Comparison of ENCODE assay signal across 11 cellular contexts in the genomic region with DNA sequence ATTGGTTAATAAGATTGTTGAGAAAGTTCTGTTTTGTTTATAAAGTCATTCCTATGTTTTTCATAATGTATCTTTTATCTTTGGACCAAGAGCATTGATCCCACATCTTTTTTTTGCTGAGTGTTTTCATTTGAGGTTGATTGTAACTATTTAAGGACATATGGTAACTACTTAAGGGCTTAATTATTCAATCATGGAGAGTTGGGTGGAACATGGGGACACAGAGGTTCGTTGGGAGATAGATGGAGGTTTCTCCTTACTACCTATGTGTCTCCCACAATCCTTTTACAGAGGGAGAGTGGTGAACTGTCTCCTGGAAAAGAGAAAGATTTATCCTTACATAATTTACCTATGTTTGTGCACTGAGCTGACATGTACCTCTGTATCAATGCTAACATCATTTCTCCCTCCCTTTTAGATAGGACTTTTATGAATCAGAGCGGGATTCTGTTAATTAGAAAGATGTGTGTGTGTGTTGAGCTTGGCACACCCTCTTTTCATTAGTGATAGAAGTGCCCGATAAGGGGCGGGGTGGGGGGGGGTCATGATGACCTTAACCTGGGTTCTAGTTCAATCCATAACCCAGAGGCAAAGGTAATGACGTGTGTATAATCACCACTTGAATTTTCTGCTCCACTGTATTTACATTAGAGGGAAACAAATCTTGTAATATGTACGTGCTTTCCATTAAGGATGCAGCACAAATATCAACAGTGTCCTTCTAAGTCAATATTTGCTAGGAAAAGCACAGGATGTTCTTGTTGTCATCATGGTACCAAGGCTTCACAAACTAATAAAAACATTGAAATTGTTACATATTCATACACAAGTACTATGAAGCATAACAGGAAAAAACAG.
A peak's percentile ranks its signal among the peaks of the same experiment; 100 is the strongest.
DNase-seq lines count a peak whose midpoint lies in the region; ATAC-seq and TF ChIP-seq lines count a peak whose summit lies in the region.
"Had no signal": no experiment of that assay in that cellular context is flagged by ENCODE, and none has a peak within 500 bp of the region (broad histone marks: within the 10 kb centered on the region; RNA-seq: fewer than 3 reads in every experiment).

No MANE protein-coding gene starts in this region.

- H3K27ac ChIP-seq in hepatocyte (peak overlapping the region; percentile 79), suprapubic skin (peak overlapping the region; percentile 63)

- no peak overlapping the region for H2AFZ ChIP-seq in hepatocyte

- H3K9me3 ChIP-seq in hepatocyte (ENCODE audit: low read depth) (no peaks in the 10 kb centered on the region), suprapubic skin (no peaks in the 10 kb centered on the region)

- TF ChIP-seq EP300 in suprapubic skin (IDR thresholded peaks at IDR 0.05) = no peak

- H3K4me1 Mint-ChIP-seq in HFFc6 (ENCODE audit: low read depth) (peaks cover 55% of the 10 kb centered on the region), WTC11 (peaks cover 28% of the 10 kb centered on the region)
- H3K4me1 Mint-ChIP-seq: T-helper 17 cell had no signal

- H3K27me3 ChIP-seq in hepatocyte (no peaks in the 10 kb centered on the region), suprapubic skin (no peaks in the 10 kb centered on the region)

- peaks cover 2% of the 10 kb centered on the region; the same call in 1 of the 2 replicates for H3K27me3 Mint-ChIP-seq in HFFc6 (ENCODE audit: insufficient read depth)
- H3K27me3 Mint-ChIP-seq in WTC11 (ENCODE audit: low read depth) = no peaks in the 10 kb centered on the region
- H3K27me3 Mint-ChIP-seq: T-helper 17 cell had no signal

- TF ChIP-seq CTCF in HFFc6 (IDR thresholded peaks at IDR 0.05) = no peak
- TF ChIP-seq CTCF in WTC11 (IDR thresholded peaks at IDR 0.05) = no peak
- TF ChIP-seq CTCF in hepatocyte (IDR thresholded peaks at IDR 0.05; ENCODE audit: poor library complexity) = no peak
- no peak for TF ChIP-seq CTCF in suprapubic skin (IDR thresholded peaks at IDR 0.05)

- peak overlapping the region; percentile 45 for H3K4me2 ChIP-seq in hepatocyte

- no peaks in the 10 kb centered on the region for H4K20me1 ChIP-seq in hepatocyte (ENCODE audit: insufficient read depth, poor library complexity, severe bottlenecking)

- POLR2A ChIA-PET in WTC11 (lab: Charles Lee) = interaction anchor here (0.6 kb wide), 1 partner anchor 477 kb away, joined by 3 read pairs; no protein-coding TSS in a partner anchor

- no peak for TF ChIP-seq POLR2A in suprapubic skin (IDR thresholded peaks at IDR 0.05)
- TF ChIP-seq POLR2A in erythroblast (IDR thresholded peaks at IDR 0.05; ENCODE audit: low read length) = no peak

- H3K27ac Mint-ChIP-seq in HFFc6 = peak overlapping the region; percentile 89
- peak overlapping the region; percentile 88 for H3K27ac Mint-ChIP-seq in WTC11
- H3K27ac Mint-ChIP-seq: T-helper 17 cell had no signal

- ATAC-seq in WTC11 = no peak
- ATAC-seq in HG03378 (IDR thresholded peaks at IDR 0.05; ENCODE audit: unreplicated experiment) = no peak
- ATAC-seq: T-helper 17 cell had no signal

- no peaks in the 10 kb centered on the region for H3K9me2 ChIP-seq in hepatocyte (replicated peaks; ENCODE audit: insufficient read depth)

- peak overlapping the region; percentile 83 for H3K4me3 Mint-ChIP-seq in HFFc6
- 0 out of 2 replicates have a peak overlapping the region, but pooled peaks have one; percentile 11 for H3K4me3 Mint-ChIP-seq in WTC11
- H3K4me3 Mint-ChIP-seq: T-helper 17 cell had no signal

- 61% methylated on average over 6 of the region's 6 CpGs for WGBS in hepatocyte (ENCODE audit: low lambda C conversion rate, missing lambda C conversion rate)
- 52% methylated on average over 6 of the region's 6 CpGs for WGBS in suprapubic skin

- H3K4me1 ChIP-seq in hepatocyte (ENCODE audit: insufficient read depth) (peaks cover 40% of the 10 kb centered on the region), suprapubic skin (peaks cover 50% of the 10 kb centered on the region)

- CTCF ChIA-PET in WTC11 (lab: Charles Lee) = interaction anchor here (1.0 to 2.0 kb wide), 2 partner anchors 10 to 121 kb away, joined by 4 read pairs; no protein-coding TSS in a partner anchor

- no peaks in the 10 kb centered on the region for H3K9me3 Mint-ChIP-seq in HFFc6
- H3K9me3 Mint-ChIP-seq in WTC11 = peaks cover 4% of the 10 kb centered on the region; the same call in 1 of the 2 replicates

- H3K36me3 ChIP-seq in hepatocyte (replicated peaks; ENCODE audit: insufficient read depth, low read depth) = no peaks in the 10 kb centered on the region
- H3K36me3 ChIP-seq in suprapubic skin = no peaks in the 10 kb centered on the region

- peaks cover 2% of the 10 kb centered on the region for H3K79me2 ChIP-seq in hepatocyte

- DNase-seq in HFFc6 (no peak), WTC11 (ENCODE audit: low spot score) (no peak), hepatocyte (ENCODE audit: low spot score) (no peak), suprapubic skin (ENCODE audit: low spot score in 2 of 2) (no peak), HuH-7.5 (ENCODE audit: low spot score) (no peak), erythroblast (lab: John Stamatoyannopoulos, UW) (no peak)
- DNase-seq in activated CD4-positive, alpha-beta T cell treated with anti-CD3 and anti-CD28 coated beads, Interleukin-2, amount 50 U/mL, for 48 hours = no peak
- DNase-seq: DMS79, NCI-H446, T-helper 17 cell had no signal

- H3K4me3 ChIP-seq in hepatocyte = no peak overlapping the region
- no peak overlapping the region for H3K4me3 ChIP-seq in suprapubic skin

- H3K36me3 Mint-ChIP-seq in HFFc6 (ENCODE audit: low read depth) (peaks cover 33% of the 10 kb centered on the region), WTC11 (no peaks in the 10 kb centered on the region)

TF ChIP-seq in WTC11, 78 proteins besides CTCF, POLR2A, EP300 and RAD21:
- peak; percentile 84 for TF ChIP-seq GABPB1 (CRISPR knock-in tag; IDR thresholded peaks at IDR 0.05)
- TF ChIP-seq, protein P1, sequence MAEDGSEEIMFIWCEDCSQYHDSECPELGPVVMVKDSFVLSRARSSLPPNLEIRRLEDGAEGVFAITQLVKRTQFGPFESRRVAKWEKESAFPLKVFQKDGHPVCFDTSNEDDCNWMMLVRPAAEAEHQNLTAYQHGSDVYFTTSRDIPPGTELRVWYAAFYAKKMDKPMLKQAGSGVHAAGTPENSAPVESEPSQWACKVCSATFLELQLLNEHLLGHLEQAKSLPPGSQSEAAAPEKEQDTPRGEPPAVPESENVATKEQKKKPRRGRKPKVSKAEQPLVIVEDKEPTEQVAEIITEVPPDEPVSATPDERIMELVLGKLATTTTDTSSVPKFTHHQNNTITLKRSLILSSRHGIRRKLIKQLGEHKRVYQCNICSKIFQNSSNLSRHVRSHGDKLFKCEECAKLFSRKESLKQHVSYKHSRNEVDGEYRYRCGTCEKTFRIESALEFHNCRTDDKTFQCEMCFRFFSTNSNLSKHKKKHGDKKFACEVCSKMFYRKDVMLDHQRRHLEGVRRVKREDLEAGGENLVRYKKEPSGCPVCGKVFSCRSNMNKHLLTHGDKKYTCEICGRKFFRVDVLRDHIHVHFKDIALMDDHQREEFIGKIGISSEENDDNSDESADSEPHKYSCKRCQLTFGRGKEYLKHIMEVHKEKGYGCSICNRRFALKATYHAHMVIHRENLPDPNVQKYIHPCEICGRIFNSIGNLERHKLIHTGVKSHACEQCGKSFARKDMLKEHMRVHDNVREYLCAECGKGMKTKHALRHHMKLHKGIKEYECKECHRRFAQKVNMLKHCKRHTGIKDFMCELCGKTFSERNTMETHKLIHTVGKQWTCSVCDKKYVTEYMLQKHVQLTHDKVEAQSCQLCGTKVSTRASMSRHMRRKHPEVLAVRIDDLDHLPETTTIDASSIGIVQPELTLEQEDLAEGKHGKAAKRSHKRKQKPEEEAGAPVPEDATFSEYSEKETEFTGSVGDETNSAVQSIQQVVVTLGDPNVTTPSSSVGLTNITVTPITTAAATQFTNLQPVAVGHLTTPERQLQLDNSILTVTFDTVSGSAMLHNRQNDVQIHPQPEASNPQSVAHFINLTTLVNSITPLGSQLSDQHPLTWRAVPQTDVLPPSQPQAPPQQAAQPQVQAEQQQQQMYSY (CRISPR knock-in tag; IDR thresholded peaks at IDR 0.05) = no peak
- TF ChIP-seq GRHL2 (CRISPR knock-in tag; IDR thresholded peaks at IDR 0.05; ENCODE audit: insufficient replicate concordance, severe bottlenecking) = no peak
- TF ChIP-seq NFE2L1 (CRISPR knock-in tag; IDR thresholded peaks at IDR 0.05) = no peak
- TF ChIP-seq, protein P2, sequence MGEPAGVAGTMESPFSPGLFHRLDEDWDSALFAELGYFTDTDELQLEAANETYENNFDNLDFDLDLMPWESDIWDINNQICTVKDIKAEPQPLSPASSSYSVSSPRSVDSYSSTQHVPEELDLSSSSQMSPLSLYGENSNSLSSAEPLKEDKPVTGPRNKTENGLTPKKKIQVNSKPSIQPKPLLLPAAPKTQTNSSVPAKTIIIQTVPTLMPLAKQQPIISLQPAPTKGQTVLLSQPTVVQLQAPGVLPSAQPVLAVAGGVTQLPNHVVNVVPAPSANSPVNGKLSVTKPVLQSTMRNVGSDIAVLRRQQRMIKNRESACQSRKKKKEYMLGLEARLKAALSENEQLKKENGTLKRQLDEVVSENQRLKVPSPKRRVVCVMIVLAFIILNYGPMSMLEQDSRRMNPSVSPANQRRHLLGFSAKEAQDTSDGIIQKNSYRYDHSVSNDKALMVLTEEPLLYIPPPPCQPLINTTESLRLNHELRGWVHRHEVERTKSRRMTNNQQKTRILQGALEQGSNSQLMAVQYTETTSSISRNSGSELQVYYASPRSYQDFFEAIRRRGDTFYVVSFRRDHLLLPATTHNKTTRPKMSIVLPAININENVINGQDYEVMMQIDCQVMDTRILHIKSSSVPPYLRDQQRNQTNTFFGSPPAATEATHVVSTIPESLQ (CRISPR knock-in tag; IDR thresholded peaks at IDR 0.05) = no peak
